Comparison of ENCODE assay signal across 10 cellular contexts in the genomic region with DNA sequence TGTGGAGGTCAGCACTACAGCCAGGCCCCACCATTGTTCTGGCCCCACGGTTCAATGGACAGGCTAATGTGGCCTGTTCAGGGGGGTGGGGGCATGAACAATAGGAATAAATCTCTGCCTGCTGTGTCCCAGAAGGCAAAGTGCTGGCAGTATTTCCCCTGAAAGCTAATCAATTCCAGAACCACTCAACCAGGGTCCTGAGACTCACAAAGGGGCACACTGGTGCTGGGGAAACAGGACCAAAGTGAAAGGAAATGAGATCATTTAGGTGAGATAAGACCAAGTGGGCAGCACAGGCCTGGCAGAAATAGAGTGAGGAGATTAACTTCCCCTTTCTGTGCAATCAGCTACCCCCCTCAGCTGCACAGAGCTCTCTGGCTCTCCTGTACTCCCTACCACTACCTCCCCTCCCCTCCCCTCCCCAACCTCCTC. TPM values are rescaled to one million over a fixed set of nuclear protein-coding genes. Genes with fewer than 3 reads are reported as not detected.
DNase-seq lines count a peak whose midpoint lies in the region; ATAC-seq and TF ChIP-seq lines count a peak whose summit lies in the region.
"Had no signal": no experiment of that assay in that cellular context is flagged by ENCODE, and none has a peak within 500 bp of the region (broad histone marks: within the 10 kb centered on the region; RNA-seq: fewer than 3 reads in every experiment).

No MANE protein-coding gene starts in this region.

- H3K27ac ChIP-seq in gastroesophageal sphincter = no peak overlapping the region
- H3K27ac ChIP-seq: 22Rv1, transverse colon had no signal

- peak; percentile 52 for ATAC-seq in HG03139 (IDR thresholded peaks at IDR 0.05; ENCODE audit: unreplicated experiment)
- ATAC-seq in stimulated activated effector memory CD8-positive, alpha-beta T cell treated with anti-CD3 and anti-CD28 coated beads, Interleukin-12 subunit alpha, Interleukin-12 subunit beta, amount 100 ng/mL, for 72 hours = no peak
- no peak for ATAC-seq in gastroesophageal sphincter

- no peak overlapping the region for H3K4me3 Mint-ChIP-seq in T-helper 1 cell treated with Interleukin-12 subunit alpha and Interleukin-12 subunit beta and Interleukin-4 antibody, amounts not matched to agents 30 μg/mL and 1 μg/mL, for 36 hours
- H3K4me3 Mint-ChIP-seq in stimulated activated effector memory CD8-positive, alpha-beta T cell treated with anti-CD3 and anti-CD28 coated beads, Interleukin-12 subunit alpha, Interleukin-12 subunit beta, amount 100 ng/mL, for 72 hours = no peak overlapping the region

- no peaks in the 10 kb centered on the region for H3K27me3 ChIP-seq in gastroesophageal sphincter
- H3K27me3 ChIP-seq: transverse colon had no signal

- H3K9me3 ChIP-seq in gastroesophageal sphincter = no peaks in the 10 kb centered on the region
- H3K9me3 ChIP-seq: transverse colon had no signal

- H3K27ac Mint-ChIP-seq in T-helper 1 cell treated with Interleukin-12 subunit alpha and Interleukin-12 subunit beta and Interleukin-4 antibody, amounts not matched to agents 30 μg/mL and 1 μg/mL, for 36 hours = peak overlapping the region; percentile 13
- H3K27ac Mint-ChIP-seq in stimulated activated effector memory CD8-positive, alpha-beta T cell treated with anti-CD3 and anti-CD28 coated beads, Interleukin-12 subunit alpha, Interleukin-12 subunit beta, amount 100 ng/mL, for 72 hours = peak overlapping the region; percentile 69

- H3K4me1 Mint-ChIP-seq in T-helper 1 cell treated with Interleukin-12 subunit alpha and Interleukin-12 subunit beta and Interleukin-4 antibody, amounts not matched to agents 30 μg/mL and 1 μg/mL, for 36 hours (ENCODE audit: low read depth) = peaks cover 34% of the 10 kb centered on the region
- H3K4me1 Mint-ChIP-seq in stimulated activated effector memory CD8-positive, alpha-beta T cell treated with anti-CD3 and anti-CD28 coated beads, Interleukin-12 subunit alpha, Interleukin-12 subunit beta, amount 100 ng/mL, for 72 hours = peaks cover 52% of the 10 kb centered on the region

- TF ChIP-seq CTCF in gastroesophageal sphincter (IDR thresholded peaks at IDR 0.05) = no peak

- no peak overlapping the region for H3K4me3 ChIP-seq in gastroesophageal sphincter
- H3K4me3 ChIP-seq: transverse colon had no signal

- H3K36me3 Mint-ChIP-seq in T-helper 1 cell treated with Interleukin-12 subunit alpha and Interleukin-12 subunit beta and Interleukin-4 antibody, amounts not matched to agents 30 μg/mL and 1 μg/mL, for 36 hours (ENCODE audit: low read depth) = peaks cover 12% of the 10 kb centered on the region
- no peaks in the 10 kb centered on the region for H3K36me3 Mint-ChIP-seq in stimulated activated effector memory CD8-positive, alpha-beta T cell treated with anti-CD3 and anti-CD28 coated beads, Interleukin-12 subunit alpha, Interleukin-12 subunit beta, amount 100 ng/mL, for 72 hours

- TF ChIP-seq EP300 in gastroesophageal sphincter (IDR thresholded peaks at IDR 0.05) = no peak

- peaks cover 0 to 9% (median 0%) of the 10 kb centered on the region in 3 donors for H3K4me1 ChIP-seq in gastroesophageal sphincter

- no peaks in the 10 kb centered on the region for H3K9me3 Mint-ChIP-seq in T-helper 1 cell treated with Interleukin-12 subunit alpha and Interleukin-12 subunit beta and Interleukin-4 antibody, amounts not matched to agents 30 μg/mL and 1 μg/mL, for 36 hours
- H3K9me3 Mint-ChIP-seq in stimulated activated effector memory CD8-positive, alpha-beta T cell treated with anti-CD3 and anti-CD28 coated beads, Interleukin-12 subunit alpha, Interleukin-12 subunit beta, amount 100 ng/mL, for 72 hours = no peaks in the 10 kb centered on the region

- DNase-seq in T-helper 1 cell = no peak
- DNase-seq in SKM-1 (lab: John Stamatoyannopoulos, UW; ENCODE audit: unreplicated experiment) = peak; percentile 41
- DNase-seq in stimulated activated effector memory CD8-positive, alpha-beta T cell treated with anti-CD3 and anti-CD28 coated beads, Interleukin-12 subunit alpha, Interleukin-12 subunit beta, amount 100 ng/mL, for 72 hours (ENCODE audit: low spot score in 2 of 2) = peak in 1 of 2 donors; percentile 49
- DNase-seq in NCI-H2196 treated with DMSO at 0.1 percent for 48 hours (lab: John Stamatoyannopoulos, UW; ENCODE audit: unreplicated experiment) = no peak
- no peak for DNase-seq in NCI-H128 (lab: John Stamatoyannopoulos, UW; ENCODE audit: unreplicated experiment)
- DNase-seq: transverse colon had no signal

- no peak for TF ChIP-seq POLR2A in gastroesophageal sphincter (IDR thresholded peaks at IDR 0.05)

- peaks cover 37% of the 10 kb centered on the region for H3K27me3 Mint-ChIP-seq in T-helper 1 cell treated with Interleukin-12 subunit alpha and Interleukin-12 subunit beta and Interleukin-4 antibody, amounts not matched to agents 30 μg/mL and 1 μg/mL, for 36 hours (ENCODE audit: low read depth)

- no peaks in the 10 kb centered on the region for H3K36me3 ChIP-seq in gastroesophageal sphincter
- H3K36me3 ChIP-seq: transverse colon had no signal

- WGBS in gastroesophageal sphincter (ENCODE audit: low coverage in 1 of 2), 2 donors = 80% methylated on average over 1 of the region's 1 CpG; no CpG with 5 or more reads in 1 of the 2 donors

RNA-seq across cellular contexts. Expression of a gene that starts 11.5 kb away (rescaled TPM):
- total RNA-seq in gastroesophageal sphincter = 1 to 10 TPM in 2 of 4 donors, under 1 TPM in 1, not detected in 1; 0.39 to 3.1 (median 3.1) TPM

RNA-seq across cellular contexts. Expression of a gene that starts 34.5 kb away (rescaled TPM):
- 10 to 100 TPM in 3 of 4 donors, 1 to 10 TPM in 1; 8.8 to 14.2 (median 12.0) TPM for total RNA-seq in gastroesophageal sphincter

RNA-seq across cellular contexts. Expression of a gene that starts 37.9 kb away (rescaled TPM):
- 10 to 100 TPM; 19.5 to 40.0 (median 33.5) TPM for total RNA-seq in gastroesophageal sphincter
